In genomic region chr20:53826597-53827291, GRCh38 we compare ENCODE assay signal across 8 cellular contexts.
DNase-seq lines count a peak whose midpoint lies in the region; ATAC-seq and TF ChIP-seq lines count a peak whose summit lies in the region.

No MANE protein-coding gene starts in this region.

- H3K9ac ChIP-seq in SU-DHL-6 (ENCODE audit: low read length) = peak overlapping the region; percentile 8; the same call in 1 of the 2 replicates

- ATAC-seq in HG02981 (IDR thresholded peaks at IDR 0.05; ENCODE audit: unreplicated experiment) = peak; percentile 77

- H2AFZ ChIP-seq in SU-DHL-6 (ENCODE audit: low read depth, low read length, severe bottlenecking) = no peak overlapping the region

- H3K4me3 ChIP-seq in SU-DHL-6 (ENCODE audit: insufficient read depth, low read length, poor library complexity, severe bottlenecking) = no peak overlapping the region

- peak overlapping the region; percentile 65 for H3K4me2 ChIP-seq in SU-DHL-6 (ENCODE audit: low read depth, low read length, poor library complexity, severe bottlenecking)

- TF ChIP-seq CTCF in SU-DHL-6 (IDR thresholded peaks at IDR 0.05; ENCODE audit: insufficient read depth, low read length, poor library complexity, severe bottlenecking) = no peak
- no peak for TF ChIP-seq CTCF in neural crest cell (conservative IDR thresholded peaks at IDR 0.05)

- H3K27me3 ChIP-seq in SU-DHL-6 (ENCODE audit: low read length) = no peaks in the 10 kb centered on the region

- DNase-seq in NCI-H2171 treated with DMSO at 0.1 percent for 48 hours (lab: John Stamatoyannopoulos, UW) (peak; percentile 24), NCI-H2171 (lab: John Stamatoyannopoulos, UW) (no peak), neural crest cell (ENCODE audit: low read depth, low spot score) (no peak), DMS79 (lab: John Stamatoyannopoulos, UW) (no peak), HPDE6-E6E7 (ENCODE audit: extremely low spot score) (no peak), A172 (ENCODE audit: low spot score) (no peak)

- peak overlapping the region; percentile 71 for H3K4me3 Mint-ChIP-seq in neural crest cell

- H3K27me3 Mint-ChIP-seq in neural crest cell (ENCODE audit: low read depth) = no peaks in the 10 kb centered on the region

- no peaks in the 10 kb centered on the region for H3K9me2 ChIP-seq in SU-DHL-6 (replicated peaks; ENCODE audit: insufficient read depth, low read length)

- no peaks in the 10 kb centered on the region for H3K36me3 ChIP-seq in SU-DHL-6 (ENCODE audit: low read length)

- peaks cover 3% of the 10 kb centered on the region for H3K9me3 Mint-ChIP-seq in neural crest cell

- H3K9me3 ChIP-seq in SU-DHL-6 (ENCODE audit: insufficient read depth, low read length) = no peaks in the 10 kb centered on the region

- no peak overlapping the region for H3K27ac Mint-ChIP-seq in neural crest cell (ENCODE audit: unreplicated experiment)

- peak overlapping the region; percentile 91 for H3K27ac ChIP-seq in SU-DHL-6 (ENCODE audit: low read depth, low read length)

- no peaks in the 10 kb centered on the region for H3K79me2 ChIP-seq in SU-DHL-6 (ENCODE audit: insufficient read depth, low read length)

- no peaks in the 10 kb centered on the region for H3K36me3 Mint-ChIP-seq in neural crest cell (ENCODE audit: low read depth)

- peaks cover 17% of the 10 kb centered on the region; the same call in 1 of the 2 replicates for H3F3A ChIP-seq in SU-DHL-6 (ENCODE audit: insufficient read depth)

- peaks cover 51% of the 10 kb centered on the region for H3K4me1 Mint-ChIP-seq in neural crest cell

- H4K20me1 ChIP-seq in SU-DHL-6 (ENCODE audit: low read depth, low read length) = no peaks in the 10 kb centered on the region
